Comparison of ENCODE assay signal across 1 cellular context in the genomic region with DNA sequence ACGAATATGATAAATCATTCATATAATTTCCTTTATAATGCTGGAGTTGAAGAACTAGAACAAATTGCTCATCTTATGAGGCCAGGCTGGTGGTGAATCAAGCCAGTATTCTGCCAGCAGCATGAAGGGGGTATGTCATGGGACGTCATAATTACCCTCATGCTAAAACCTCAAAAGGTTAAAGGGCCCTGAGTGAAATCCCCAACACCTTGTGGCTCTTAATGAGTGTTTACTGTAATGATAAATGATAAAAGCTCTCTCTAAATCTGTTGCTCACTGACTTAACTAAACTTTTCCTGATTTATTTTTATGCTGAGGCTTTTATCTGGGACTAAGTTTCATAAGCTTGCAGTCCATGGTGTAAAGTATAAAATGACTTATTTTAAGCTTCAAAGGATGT.
TF ChIP-seq lines count a peak whose summit lies in the region.

No MANE protein-coding gene starts in this region.

TF ChIP-seq in GM23338, 12 proteins besides CTCF, POLR2A, EP300 and RAD21 (continued from another document):
- TF ChIP-seq, protein P1, sequence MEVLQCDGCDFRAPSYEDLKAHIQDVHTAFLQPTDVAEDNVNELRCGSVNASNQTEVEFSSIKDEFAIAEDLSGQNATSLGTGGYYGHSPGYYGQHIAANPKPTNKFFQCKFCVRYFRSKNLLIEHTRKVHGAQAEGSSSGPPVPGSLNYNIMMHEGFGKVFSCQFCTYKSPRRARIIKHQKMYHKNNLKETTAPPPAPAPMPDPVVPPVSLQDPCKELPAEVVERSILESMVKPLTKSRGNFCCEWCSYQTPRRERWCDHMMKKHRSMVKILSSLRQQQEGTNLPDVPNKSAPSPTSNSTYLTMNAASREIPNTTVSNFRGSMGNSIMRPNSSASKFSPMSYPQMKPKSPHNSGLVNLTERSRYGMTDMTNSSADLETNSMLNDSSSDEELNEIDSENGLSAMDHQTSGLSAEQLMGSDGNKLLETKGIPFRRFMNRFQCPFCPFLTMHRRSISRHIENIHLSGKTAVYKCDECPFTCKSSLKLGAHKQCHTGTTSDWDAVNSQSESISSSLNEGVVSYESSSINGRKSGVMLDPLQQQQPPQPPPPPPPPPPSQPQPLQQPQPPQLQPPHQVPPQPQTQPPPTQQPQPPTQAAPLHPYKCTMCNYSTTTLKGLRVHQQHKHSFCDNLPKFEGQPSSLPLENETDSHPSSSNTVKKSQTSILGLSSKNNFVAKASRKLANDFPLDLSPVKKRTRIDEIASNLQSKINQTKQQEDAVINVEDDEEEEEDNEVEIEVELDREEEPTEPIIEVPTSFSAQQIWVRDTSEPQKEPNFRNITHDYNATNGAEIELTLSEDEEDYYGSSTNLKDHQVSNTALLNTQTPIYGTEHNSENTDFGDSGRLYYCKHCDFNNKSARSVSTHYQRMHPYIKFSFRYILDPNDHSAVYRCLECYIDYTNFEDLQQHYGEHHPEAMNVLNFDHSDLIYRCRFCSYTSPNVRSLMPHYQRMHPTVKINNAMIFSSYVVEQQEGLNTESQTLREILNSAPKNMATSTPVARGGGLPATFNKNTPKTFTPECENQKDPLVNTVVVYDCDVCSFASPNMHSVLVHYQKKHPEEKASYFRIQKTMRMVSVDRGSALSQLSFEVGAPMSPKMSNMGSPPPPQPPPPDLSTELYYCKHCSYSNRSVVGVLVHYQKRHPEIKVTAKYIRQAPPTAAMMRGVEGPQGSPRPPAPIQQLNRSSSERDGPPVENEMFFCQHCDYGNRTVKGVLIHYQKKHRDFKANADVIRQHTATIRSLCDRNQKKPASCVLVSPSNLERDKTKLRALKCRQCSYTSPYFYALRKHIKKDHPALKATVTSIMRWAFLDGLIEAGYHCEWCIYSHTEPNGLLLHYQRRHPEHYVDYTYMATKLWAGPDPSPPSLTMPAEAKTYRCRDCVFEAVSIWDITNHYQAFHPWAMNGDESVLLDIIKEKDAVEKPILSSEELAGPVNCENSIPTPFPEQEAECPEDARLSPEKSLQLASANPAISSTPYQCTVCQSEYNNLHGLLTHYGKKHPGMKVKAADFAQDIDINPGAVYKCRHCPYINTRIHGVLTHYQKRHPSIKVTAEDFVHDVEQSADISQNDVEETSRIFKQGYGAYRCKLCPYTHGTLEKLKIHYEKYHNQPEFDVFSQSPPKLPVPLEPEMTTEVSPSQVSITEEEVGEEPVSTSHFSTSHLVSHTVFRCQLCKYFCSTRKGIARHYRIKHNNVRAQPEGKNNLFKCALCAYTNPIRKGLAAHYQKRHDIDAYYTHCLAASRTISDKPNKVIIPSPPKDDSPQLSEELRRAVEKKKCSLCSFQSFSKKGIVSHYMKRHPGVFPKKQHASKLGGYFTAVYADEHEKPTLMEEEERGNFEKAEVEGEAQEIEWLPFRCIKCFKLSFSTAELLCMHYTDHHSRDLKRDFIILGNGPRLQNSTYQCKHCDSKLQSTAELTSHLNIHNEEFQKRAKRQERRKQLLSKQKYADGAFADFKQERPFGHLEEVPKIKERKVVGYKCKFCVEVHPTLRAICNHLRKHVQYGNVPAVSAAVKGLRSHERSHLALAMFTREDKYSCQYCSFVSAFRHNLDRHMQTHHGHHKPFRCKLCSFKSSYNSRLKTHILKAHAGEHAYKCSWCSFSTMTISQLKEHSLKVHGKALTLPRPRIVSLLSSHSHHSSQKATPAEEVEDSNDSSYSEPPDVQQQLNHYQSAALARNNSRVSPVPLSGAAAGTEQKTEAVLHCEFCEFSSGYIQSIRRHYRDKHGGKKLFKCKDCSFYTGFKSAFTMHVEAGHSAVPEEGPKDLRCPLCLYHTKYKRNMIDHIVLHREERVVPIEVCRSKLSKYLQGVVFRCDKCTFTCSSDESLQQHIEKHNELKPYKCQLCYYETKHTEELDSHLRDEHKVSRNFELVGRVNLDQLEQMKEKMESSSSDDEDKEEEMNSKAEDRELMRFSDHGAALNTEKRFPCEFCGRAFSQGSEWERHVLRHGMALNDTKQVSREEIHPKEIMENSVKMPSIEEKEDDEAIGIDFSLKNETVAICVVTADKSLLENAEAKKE (CRISPR knock-in tag; IDR thresholded peaks at IDR 0.05) = no peak
- TF ChIP-seq ZNF114 (CRISPR knock-in tag; IDR thresholded peaks at IDR 0.05) = no peak
- TF ChIP-seq STAT1 (IDR thresholded peaks at IDR 0.05; ENCODE audit: unreplicated experiment) = no peak
